1 cellular context compared by ENCODE assay signal in genomic region chr4:83618991-83619390, GRCh38.
TF ChIP-seq lines count a peak whose summit lies in the region.

No MANE protein-coding gene starts in this region.

TF ChIP-seq in K562, 482 proteins besides CTCF, POLR2A, EP300 and RAD21 (continued from another document):
- TF ChIP-seq RREB1 (CRISPR knock-in tag; IDR thresholded peaks at IDR 0.05) (no peak), ZBTB5 (IDR thresholded peaks at IDR 0.05) (no peak), ZNF212 (CRISPR knock-in tag; IDR thresholded peaks at IDR 0.05) (no peak), HOMEZ (CRISPR knock-in tag; IDR thresholded peaks at IDR 0.05) (no peak), SIX5 (IDR thresholded peaks at IDR 0.05; ENCODE audit: borderline replicate concordance in 1 of 2, insufficient read depth in 1 of 2, low read depth in 1 of 2, low read length in 2 of 2) (no peak), KAT7 (CRISPR knock-in tag; IDR thresholded peaks at IDR 0.05; ENCODE audit: borderline replicate concordance) (no peak)
